Comparison of ENCODE assay signal across 30 cellular contexts in the genomic region with DNA sequence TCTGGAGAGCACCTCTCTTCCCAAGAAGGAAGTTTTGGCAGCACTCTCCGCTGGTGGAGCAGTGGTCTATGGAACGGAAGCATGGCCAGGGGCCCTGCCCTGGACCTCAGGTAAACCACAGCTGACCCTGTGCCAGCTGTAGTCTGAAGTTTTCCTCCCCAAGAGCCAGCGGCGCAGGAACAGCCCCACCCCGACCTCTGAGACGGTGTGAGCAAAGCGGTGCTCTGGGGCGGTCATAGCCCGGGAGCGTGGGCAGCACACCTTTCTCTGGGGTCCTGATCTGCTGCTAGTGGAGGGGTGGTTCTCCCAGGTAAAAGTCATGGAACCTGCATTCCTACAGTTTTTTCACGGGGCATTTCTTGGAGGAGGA.
"Had no signal": no experiment of that assay in that cellular context is flagged by ENCODE, and none has a peak within 500 bp of the region (broad histone marks: within the 10 kb centered on the region; RNA-seq: fewer than 3 reads in every experiment).

No MANE protein-coding gene starts in this region.

- H3K27ac ChIP-seq: breast epithelium, coronary artery, heart right ventricle, parathyroid adenoma, right lobe of liver, skin epidermis, thyroid gland, upper lobe of right lung, WERI-Rb-1 had no signal

- H3K27me3 ChIP-seq: breast epithelium, dorsolateral prefrontal cortex, heart right ventricle, right lobe of liver, stomach, thyroid gland, upper lobe of right lung had no signal

- H3K9me3 ChIP-seq: breast epithelium, heart right ventricle, right lobe of liver, stomach, thyroid gland, upper lobe of right lung had no signal

- H3K4me3 ChIP-seq: breast epithelium, coronary artery, dorsolateral prefrontal cortex, heart right ventricle, right lobe of liver, skin epidermis, stomach, thyroid gland, upper lobe of right lung had no signal

- H3K9ac ChIP-seq: parathyroid adenoma had no signal

- ATAC-seq: activated CD4-positive, CD25-positive, alpha-beta regulatory T cell treated with anti-CD3 and anti-CD28 coated beads, Interleukin-2, amount 50 U/mL, for 24 hours; activated naive CD4-positive, alpha-beta T cell treated with anti-CD3 and anti-CD28 coated beads, Interleukin-2, amount 50 U/mL, for 72 hours; effector memory CD8-positive, alpha-beta T cell; heart right ventricle; naive thymus-derived CD4-positive, alpha-beta T cell; right lobe of liver; SK-N-SH treated with all-trans-retinoic acid at 6 μM for 48 hours; stimulated activated naive B cell treated with anti-CD40 and anti-IgM and Interleukin-4, amounts not matched to agents 10 μg/mL and 1 μg/mL and 100 μg/mL, for 72 hours; T-helper 17 cell; upper lobe of right lung had no signal

- H3K36me3 ChIP-seq: breast epithelium, right lobe of liver, thyroid gland, upper lobe of right lung, WERI-Rb-1 had no signal

- H3K4me1 ChIP-seq: breast epithelium, parathyroid adenoma, right lobe of liver, thyroid gland had no signal

- DNase-seq: activated CD4-positive, alpha-beta T cell treated with anti-CD3 and anti-CD28 coated beads for 48 hours; activated CD4-positive, alpha-beta T cell treated with anti-CD3 and anti-CD28 coated beads, Interleukin-2, amount 50 U/mL, for 48 hours; activated CD8-positive, alpha-beta memory T cell treated with anti-CD3 and anti-CD28 coated beads, Interleukin-2, amount 50 U/mL, for 4 hours; activated naive CD4-positive, alpha-beta T cell; activated T-cell treated with anti-CD3 and anti-CD28 coated beads, Interleukin-2, amount 50 U/mL, for 24 hours; effector memory CD8-positive, alpha-beta T cell; erythroblast; heart right ventricle; kidney glomerular epithelial cell; midbrain; naive thymus-derived CD4-positive, alpha-beta T cell; nucleus accumbens; stimulated activated CD4-positive, alpha-beta T cell treated with anti-CD3 and anti-CD28 coated beads, Interleukin-4, amount 100 ng/mL, for 24 hours; stimulated activated CD8-positive, alpha-beta memory T cell treated with anti-CD3 and anti-CD28 coated beads, Interleukin-4, amount 100 ng/mL, for 48 hours; stimulated activated naive B cell treated with anti-CD40 and anti-IgM and Interleukin-4, amounts not matched to agents 10 μg/mL and 1 μg/mL and 100 μg/mL, for 72 hours; stomach; T-helper 17 cell; T1000; thyroid gland; upper lobe of right lung; WERI-Rb-1 had no signal

- H2AFZ ChIP-seq: parathyroid adenoma had no signal
